In genomic region chr3:134796313-134797079, GRCh38 we compare ENCODE assay signal across 8 cellular contexts. TPM values are rescaled to one million over a fixed set of nuclear protein-coding genes. Genes with fewer than 3 reads are reported as not detected.
DNase-seq lines count a peak whose midpoint lies in the region; ATAC-seq, FAIRE-seq and TF ChIP-seq lines count a peak whose summit lies in the region.

No MANE protein-coding gene starts in this region.

- FAIRE-seq in GM12891 (lab: Jason Lieb, UNC): no peak

- no peak for ATAC-seq in HG03378 (IDR thresholded peaks at IDR 0.05; ENCODE audit: unreplicated experiment)

- DNase-seq in GM03348 (ENCODE audit: low spot score) (peak; percentile 46), NCI-H2227 (lab: John Stamatoyannopoulos, UW; ENCODE audit: unreplicated experiment) (peak; percentile 54), fibroblast of the aortic adventitia (ENCODE audit: low read depth) (peak; percentile 24), retinal pigment epithelial cell (ENCODE audit: low read depth) (no peak), GM12891 (ENCODE audit: insufficient read length, low spot score) (no peak), NCI-H446 (lab: John Stamatoyannopoulos, UW) (no peak)
- DNase-seq in stimulated activated naive CD4-positive, alpha-beta T cell (lab: John Stamatoyannopoulos, UW): no peak

- TF ChIP-seq CTCF in fibroblast of the aortic adventitia (IDR thresholded peaks at IDR 0.05; ENCODE audit: insufficient read depth, low read length): no peak
- no peak for TF ChIP-seq CTCF in retinal pigment epithelial cell (conservative IDR thresholded peaks at IDR 0.05; ENCODE audit: low read depth, low read length)

- peak overlapping the region; percentile 71 for H3K4me3 ChIP-seq in fibroblast of the aortic adventitia (ENCODE audit: low read depth, low read length)
- H3K4me3 ChIP-seq in retinal pigment epithelial cell (ENCODE audit: low read length): peak overlapping the region; percentile 50

- no peak for TF ChIP-seq POLR2A in GM12891 (IDR thresholded peaks at IDR 0.05; ENCODE audit: low read depth, low read length)

TF ChIP-seq in GM12891, 5 proteins besides CTCF, POLR2A, EP300 and RAD21:
- TF ChIP-seq PAX5 (IDR thresholded peaks at IDR 0.05; ENCODE audit: insufficient read depth, low read length, severe bottlenecking): no peak
- TF ChIP-seq TAF1 (IDR thresholded peaks at IDR 0.05; ENCODE audit: low read depth, low read length): no peak
- TF ChIP-seq SPI1 (IDR thresholded peaks at IDR 0.05; ENCODE audit: low read depth, low read length): no peak
- TF ChIP-seq POLR2AphosphoS5 (IDR thresholded peaks at IDR 0.05; ENCODE audit: low read depth, low read length): no peak
- no peak for TF ChIP-seq POU2F2 (IDR thresholded peaks at IDR 0.05; ENCODE audit: low read depth, low read length)

RNA-seq across cellular contexts. Expression of gene EPHB1, which starts 1.4 kb away (rescaled TPM):
- 1.2 and 3.0 TPM in 2 replicates for total RNA-seq in fibroblast of the aortic adventitia (ENCODE audit: low replicate concordance)
- polyA plus RNA-seq in GM12891 (2012; ENCODE audit: low read depth, missing spikeins): 1.8 TPM

Comparison
In these comparisons a context has a peak if more than half of its experiments do, and no peak if none do; other contexts are left out.
1. DNase-seq: peak in GM03348 (single experiment), NCI-H2227 (single experiment) and fibroblast of the aortic adventitia (single experiment); none in retinal pigment epithelial cell (single experiment), stimulated activated naive CD4-positive, alpha-beta T cell (0 of 6), GM12891 (single experiment) and NCI-H446 (0 of 2).